18 cellular contexts compared by ENCODE assay signal in the genomic region with DNA sequence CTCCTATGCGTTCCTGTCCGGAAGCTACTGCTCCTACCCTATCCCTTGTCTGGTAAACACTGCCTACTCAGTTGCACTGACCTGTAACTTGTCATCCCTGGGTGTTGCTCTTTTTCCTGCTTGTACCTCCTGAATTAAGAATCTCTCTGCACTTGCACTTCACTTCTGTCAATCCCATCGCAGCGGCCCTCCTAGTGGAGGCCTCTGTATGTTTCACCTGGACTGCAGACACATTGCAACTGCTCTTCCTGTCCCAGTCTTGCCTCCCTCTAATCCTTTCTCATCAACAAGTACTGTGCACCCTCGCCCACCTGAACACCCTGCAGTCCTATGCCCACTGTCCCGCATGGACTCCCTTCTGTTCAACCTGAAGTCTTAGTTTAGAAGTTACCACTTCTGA. TPM values are rescaled to one million over a fixed set of nuclear protein-coding genes. Genes with fewer than 3 reads are reported as not detected.
DNase-seq lines count a peak whose midpoint lies in the region; ATAC-seq, FAIRE-seq and TF ChIP-seq lines count a peak whose summit lies in the region.
"Had no signal": no experiment of that assay in that cellular context is flagged by ENCODE, and none has a peak within 500 bp of the region (broad histone marks: within the 10 kb centered on the region; RNA-seq: fewer than 3 reads in every experiment).

No MANE protein-coding gene starts in this region.

- no peak overlapping the region for H3K14ac ChIP-seq in IMR-90 (replicated peaks; ENCODE audit: low read depth, low read length)

- DNase-seq in activated naive CD4-positive, alpha-beta T cell (lab: John Stamatoyannopoulos, UW) = no peak
- DNase-seq in CD4-positive, CD25-positive, alpha-beta regulatory T cell = no peak
- DNase-seq in IMR-90 (no peak), K562 (ENCODE audit: extremely low read depth in 1 of 4, low spot score in 3 of 4) (no peak), aorta (no peak), GM19240 (ENCODE audit: insufficient read length, low spot score) (no peak)
- DNase-seq: Calu3; CD4-positive, alpha-beta memory T cell; DMS53; Karpas-422; NCI-H1105; NCI-H1694; NCI-H2107; NCI-H2227 treated with DMSO at 0.1 percent for 48 hours; NCI-H524; PC-9 had no signal

- H4K20me1 ChIP-seq in IMR-90 (ENCODE audit: insufficient read depth, low read length) = no peaks in the 10 kb centered on the region
- no peaks in the 10 kb centered on the region for H4K20me1 ChIP-seq in K562 (replicated peaks; ENCODE audit: control insufficient read depth, insufficient read depth, low read length)

- H3K4ac ChIP-seq in IMR-90 (ENCODE audit: low read depth, low read length) = no peak overlapping the region; the same call in 1 of the 2 replicates

- H3K9me3 ChIP-seq in CD4-positive, CD25-positive, alpha-beta regulatory T cell (ENCODE audit: control insufficient read depth in 2 of 2, low read length in 2 of 2) = no peaks in the 10 kb centered on the region
- H3K9me3 ChIP-seq in IMR-90 (ENCODE audit: control insufficient read depth, insufficient read depth, low read length) (no peaks in the 10 kb centered on the region), K562 (replicated peaks; ENCODE audit: control insufficient read depth, insufficient read depth, low read depth, low read length) (no peaks in the 10 kb centered on the region), aorta (ENCODE audit: control insufficient read depth, low read length) (no peaks in the 10 kb centered on the region)

- peak overlapping the region; percentile 91 for H3K18ac ChIP-seq in IMR-90 (ENCODE audit: low read depth, low read length)

- H3K4me3 Mint-ChIP-seq in activated naive CD4-positive, alpha-beta T cell treated with anti-CD3 and anti-CD28 coated beads, Interleukin-2, amount 50 U/mL, for 24 hours = no peak overlapping the region
- no peak overlapping the region for H3K4me3 Mint-ChIP-seq in CD4-positive, CD25-positive, alpha-beta regulatory T cell
- H3K4me3 Mint-ChIP-seq: CD4-positive, alpha-beta memory T cell had no signal

- peak overlapping the region; percentile 63; the same call in 1 of the 2 replicates for H2AK5ac ChIP-seq in IMR-90 (ENCODE audit: low read depth, low read length)

- H2AFZ ChIP-seq in IMR-90 (replicated peaks; ENCODE audit: low read length, poor library complexity) (peak overlapping the region; percentile 51), K562 (ENCODE audit: low read depth, low read length) (no peak overlapping the region)
- H2AFZ ChIP-seq: PC-9 had no signal

- no peaks in the 10 kb centered on the region for H3K9me3 Mint-ChIP-seq in activated naive CD4-positive, alpha-beta T cell treated with anti-CD3 and anti-CD28 coated beads, Interleukin-2, amount 50 U/mL, for 24 hours
- H3K9me3 Mint-ChIP-seq in CD4-positive, CD25-positive, alpha-beta regulatory T cell = no peaks in the 10 kb centered on the region
- H3K9me3 Mint-ChIP-seq: CD4-positive, alpha-beta memory T cell had no signal

- H4K5ac ChIP-seq in IMR-90 (ENCODE audit: low read depth, low read length) = peak overlapping the region; percentile 22

- no peak for FAIRE-seq in K562 (lab: Jason Lieb, UNC)
- FAIRE-seq: H1 had no signal

- dilution Hi-C loops in IMR-90 (cut with HindIII; ENCODE audit: low sequenced_read_pairs, unreplicated experiment) = no loop called here

- TF ChIP-seq RAD21 in IMR-90 (IDR thresholded peaks at IDR 0.05; ENCODE audit: low read length) (no peak), K562 (CRISPR knock-in tag; conservative IDR thresholded peaks at IDR 0.05 in 1 of 2, IDR thresholded peaks at IDR 0.05 in 1 of 2) (no peak)

- peak overlapping the region; percentile 38 to 51; a peak in 2 of 4 replicates for H4K8ac ChIP-seq in IMR-90 (ENCODE audit: low read depth in 2 of 2, low read length in 2 of 2)

- no peak overlapping the region for H2AK9ac ChIP-seq in IMR-90 (replicated peaks; ENCODE audit: low read depth, low read length, poor library complexity)

- H3K9ac ChIP-seq in IMR-90 (ENCODE audit: low read depth, low read length) = no peak overlapping the region
- no peak overlapping the region for H3K9ac ChIP-seq in K562 (ENCODE audit: insufficient read depth in 1 of 2, low read depth in 2 of 2, low read length in 2 of 2)

- H3K27me3 Mint-ChIP-seq in activated naive CD4-positive, alpha-beta T cell treated with anti-CD3 and anti-CD28 coated beads, Interleukin-2, amount 50 U/mL, for 24 hours = no peaks in the 10 kb centered on the region
- no peaks in the 10 kb centered on the region for H3K27me3 Mint-ChIP-seq in CD4-positive, CD25-positive, alpha-beta regulatory T cell
- H3K27me3 Mint-ChIP-seq: CD4-positive, alpha-beta memory T cell had no signal

- in situ Hi-C loops in IMR-90 (cut with MboI; ENCODE audit: low sequenced_read_pairs) = no loop called here
- in situ Hi-C loops in K562 (cut with MboI) = no loop called here

- peaks cover 3% of the 10 kb centered on the region for H3K36me3 Mint-ChIP-seq in activated naive CD4-positive, alpha-beta T cell treated with anti-CD3 and anti-CD28 coated beads, Interleukin-2, amount 50 U/mL, for 24 hours
- peaks cover 3% of the 10 kb centered on the region for H3K36me3 Mint-ChIP-seq in CD4-positive, CD25-positive, alpha-beta regulatory T cell
- H3K36me3 Mint-ChIP-seq: CD4-positive, alpha-beta memory T cell had no signal

- H3K4me3 ChIP-seq in CD4-positive, CD25-positive, alpha-beta regulatory T cell (ENCODE audit: low read depth, low read length) = no peak overlapping the region
- no peak overlapping the region for H3K4me3 ChIP-seq in IMR-90 (ENCODE audit: insufficient read depth, low read depth, low read length)
- H3K4me3 ChIP-seq in K562 = no peak overlapping the region
- H3K4me3 ChIP-seq in aorta (ENCODE audit: low read length in 2 of 2) = no peak overlapping the region
- H3K4me3 ChIP-seq: PC-9 had no signal

- 0 out of 2 replicates have a peak overlapping the region, but pooled peaks have one; percentile 29 for H2BK120ac ChIP-seq in IMR-90 (ENCODE audit: low read depth, low read length)

- no peak overlapping the region for H3K56ac ChIP-seq in IMR-90 (ENCODE audit: extremely low read depth, insufficient read depth, low read length)

- no peak overlapping the region for H3K23ac ChIP-seq in IMR-90 (ENCODE audit: low read depth, low read length)

- BruUV-seq in IMR-90 (replicated peaks; lab: Mats Ljungman, UMichigan) = no TSS peak
- BruUV-seq in K562 (replicated peaks; lab: Mats Ljungman, UMichigan) = no TSS peak

- TF ChIP-seq POLR2A in IMR-90 (IDR thresholded peaks at IDR 0.05; ENCODE audit: low read depth, low read length) (no peak), K562 (conservative IDR thresholded peaks at IDR 0.05) (no peak)

- H3K4me2 ChIP-seq in IMR-90 (ENCODE audit: low read depth, low read length) (no peak overlapping the region), K562 (ENCODE audit: insufficient read depth, low read length) (no peak overlapping the region)
- H3K4me2 ChIP-seq: PC-9 had no signal

- no peak for ATAC-seq in CD4-positive, CD25-positive, alpha-beta regulatory T cell (ENCODE audit: low read depth in 2 of 2)
- ATAC-seq in IMR-90 (ENCODE audit: low read depth) (no peak), K562 (peak; percentile 36; the same call in 1 of the 3 replicates), aorta (ENCODE audit: low FRiP score) (no peak)

- no peaks in the 10 kb centered on the region for H3K36me3 ChIP-seq in CD4-positive, CD25-positive, alpha-beta regulatory T cell (ENCODE audit: control insufficient read depth, insufficient read depth, low read length)
- H3K36me3 ChIP-seq in IMR-90 (ENCODE audit: control insufficient read depth, insufficient read depth, low read length) (peaks cover 5% of the 10 kb centered on the region), K562 (ENCODE audit: control insufficient read depth, insufficient read depth, low read length) (no peaks in the 10 kb centered on the region), aorta (ENCODE audit: control insufficient read depth in 1 of 2, insufficient read depth in 2 of 2, low read length in 1 of 2) (no peaks in the 10 kb centered on the region)

- CTCF ChIA-PET in IMR-90 (lab: Yijun Ruan, JAX) (no interaction called here), K562 (lab: Yijun Ruan, JAX; ENCODE audit: low intra/inter-chr PET ratio) (no interaction called here)

- H3K27me3 ChIP-seq in CD4-positive, CD25-positive, alpha-beta regulatory T cell (ENCODE audit: control insufficient read depth, insufficient read depth, low read length) = no peaks in the 10 kb centered on the region
- H3K27me3 ChIP-seq in IMR-90 (ENCODE audit: control insufficient read depth, insufficient read depth, low read length) = no peaks in the 10 kb centered on the region
- H3K27me3 ChIP-seq in K562 (ENCODE audit: control insufficient read depth in 2 of 2, insufficient read depth in 2 of 2, low read length in 2 of 2) = no peaks in the 10 kb centered on the region
- no peaks in the 10 kb centered on the region for H3K27me3 ChIP-seq in aorta (ENCODE audit: control insufficient read depth in 1 of 2, insufficient read depth in 2 of 2, low read length in 1 of 2)

- 82% methylated on average over 4 of the region's 6 CpGs; no CpG with 5 or more reads in 1 of the 2 experiments for WGBS in IMR-90 (ENCODE audit: extremely low coverage in 2 of 2, insufficient read length in 1 of 2), 2 experiments
- 84% methylated on average over 4 of the region's 6 CpGs for WGBS in K562 (ENCODE audit: insufficient coverage, low coverage, missing lambda C conversion rate)
- 90 to 96% methylated on average over 6 of the region's 6 CpGs for WGBS in aorta, 2 donors

- H2BK20ac ChIP-seq in IMR-90 (ENCODE audit: low read depth, low read length) = 0 out of 2 replicates have a peak overlapping the region, but pooled peaks have one; percentile 49

- H3K79me2 ChIP-seq in K562 (ENCODE audit: control insufficient read depth, insufficient read depth, low read length) = no peaks in the 10 kb centered on the region; the same call in 1 of the 3 replicates

- TF ChIP-seq EP300 in K562 (IDR thresholded peaks at IDR 0.05; ENCODE audit: low read length) = no peak

- H2BK15ac ChIP-seq in IMR-90 (ENCODE audit: low read depth, low read length) = peak overlapping the region; percentile 64; the same call in 1 of the 3 replicates

- H4K91ac ChIP-seq in IMR-90 (ENCODE audit: insufficient read depth, low read depth, low read length) = peak overlapping the region; percentile 72

- H2BK5ac ChIP-seq in IMR-90 (ENCODE audit: low read depth, low read length, poor library complexity, severe bottlenecking) = peak overlapping the region; percentile 58

- TF ChIP-seq CTCF in IMR-90 (conservative IDR thresholded peaks at IDR 0.05; ENCODE audit: low read depth, low read length) (no peak), K562 (IDR thresholded peaks at IDR 0.05 in 2 of 3, conservative IDR thresholded peaks at IDR 0.05 in 1 of 3; ENCODE audit: insufficient read depth in 2 of 3, low read depth in 1 of 3, low read length in 3 of 3) (no peak)

- POLR2A ChIA-PET in IMR-90 (lab: Charles Lee; ENCODE audit: unreplicated experiment) (no interaction called here), K562 (lab: Yijun Ruan, JAX) (no interaction called here)

- H3K4me1 Mint-ChIP-seq in activated naive CD4-positive, alpha-beta T cell treated with anti-CD3 and anti-CD28 coated beads, Interleukin-2, amount 50 U/mL, for 24 hours = peaks cover 17% of the 10 kb centered on the region
- peaks cover 10 to 41% (median 26%) of the 10 kb centered on the region in 4 donors for H3K4me1 Mint-ChIP-seq in CD4-positive, CD25-positive, alpha-beta regulatory T cell

- H3K79me1 ChIP-seq in IMR-90 (ENCODE audit: low read depth in 1 of 2, low read length in 2 of 2) = peaks cover 4 to 15% of the 10 kb centered on the region in 2 experiments

- peaks cover 9% of the 10 kb centered on the region for H3K4me1 ChIP-seq in CD4-positive, CD25-positive, alpha-beta regulatory T cell (ENCODE audit: control insufficient read depth, insufficient read depth, low read length, poor library complexity, severe bottlenecking)
- H3K4me1 ChIP-seq in IMR-90 (ENCODE audit: control insufficient read depth, insufficient read depth, low read length) (peaks cover 6% of the 10 kb centered on the region), K562 (replicated peaks in 1 of 2; ENCODE audit: control insufficient read depth in 2 of 2, insufficient read depth in 2 of 2, low read length in 2 of 2) (peaks cover 0 to 11% of the 10 kb centered on the region in 2 experiments; a peak in 2 of 5 replicates), aorta (ENCODE audit: control insufficient read depth in 1 of 2, insufficient read depth in 2 of 2, low read length in 2 of 2) (no peaks in the 10 kb centered on the region)

- no peak overlapping the region for H3K27ac ChIP-seq in CD4-positive, CD25-positive, alpha-beta regulatory T cell (ENCODE audit: insufficient read depth, low read length, poor library complexity, severe bottlenecking)
- H3K27ac ChIP-seq in IMR-90 (ENCODE audit: insufficient read depth, low read length) (peak overlapping the region; percentile 49; the same call in 1 of the 2 replicates), K562 (ENCODE audit: extremely low read depth, low read depth, low read length) (no peak overlapping the region), aorta (ENCODE audit: low read depth in 1 of 2, low read length in 2 of 2) (no peak overlapping the region)
- H3K27ac ChIP-seq: PC-9 had no signal

- peak overlapping the region; percentile 19 for H3K27ac Mint-ChIP-seq in activated naive CD4-positive, alpha-beta T cell treated with anti-CD3 and anti-CD28 coated beads, Interleukin-2, amount 50 U/mL, for 24 hours
- H3K27ac Mint-ChIP-seq in CD4-positive, CD25-positive, alpha-beta regulatory T cell = peak overlapping the region; percentile 8 to 76 (median 76)

- peaks cover 6% of the 10 kb centered on the region for H3K9me1 ChIP-seq in IMR-90 (ENCODE audit: insufficient read depth, low read length)
- no peaks in the 10 kb centered on the region for H3K9me1 ChIP-seq in K562 (ENCODE audit: control insufficient read depth, insufficient read depth, low read length)

- intact Hi-C loops in IMR-90 (cut with micrococcal nuclease) = no loop called here
- intact Hi-C loops in K562 (cut with micrococcal nuclease) = no loop called here
- intact Hi-C loops in aorta (cut with DNase I) = no loop called here

RNA-seq across cellular contexts. Expression of gene GK, which starts 8.0 kb away (rescaled TPM):
- total RNA-seq in CD4-positive, CD25-positive, alpha-beta regulatory T cell = 15.3 TPM
- polyA plus RNA-seq in CD4-positive, CD25-positive, alpha-beta regulatory T cell = 10 to 100 TPM; 13.7 to 22.3 (median 19.8) TPM
- 9.3 and 12.2 TPM in 2 replicates for total RNA-seq in IMR-90 (2012; rRNA removed)
- polyA plus RNA-seq in IMR-90 (2012; rRNA removed) = 5.5 and 7.6 TPM in 2 replicates
- 1.4 and 1.5 TPM in 2 replicates for polyA plus RNA-seq in IMR-90 (2012; cell fraction: cytosol; rRNA removed)
- 3.9 and 21.6 TPM in 2 replicates for polyA plus RNA-seq in IMR-90 (2012; cell fraction: nucleus; rRNA removed; ENCODE audit: low replicate concordance)
- 15.1 and 28.4 TPM in 2 replicates for total RNA-seq in K562 (2011; cell fraction: chromatin; rRNA removed; ENCODE audit: low replicate concordance)
- total RNA-seq in K562 (2011; cell fraction: nucleolus; rRNA removed) = 6.0 and 7.4 TPM in 2 replicates
- total RNA-seq in K562 (2011; cell fraction: nucleoplasm; rRNA removed) = 9.8 and 10.3 TPM in 2 replicates
- 8.1 and 13.3 TPM in 2 replicates for total RNA-seq in K562 (2014; rRNA removed)
- 12.4 and 14.5 TPM in 2 replicates for total RNA-seq in K562 (2014; rRNA removed; fragmentation: Illumina TruSeq; extraction: Trizol)
- total RNA-seq in K562 (2015; rRNA removed; fragmentation: Illumina TruSeq; extraction: Trizol) = 12.4 and 13.3 TPM in 2 replicates
- 13.5 and 14.8 TPM in 2 replicates for total RNA-seq in K562 (2021)
- 9.6 and 15.3 TPM in 2 replicates for polyA plus RNA-seq in K562 (2011; rRNA removed)
- polyA plus RNA-seq in K562 (2011; cell fraction: cytosol; rRNA removed) = 2.3 and 4.2 TPM in 2 replicates
- 7.8 and 12.2 TPM in 2 replicates for polyA plus RNA-seq in K562 (2011; cell fraction: nucleus; rRNA removed)
- polyA plus RNA-seq in K562 (2012) = 9.7 and 16.8 TPM in 2 replicates
- polyA plus RNA-seq in K562 (2014; fragmentation: Illumina TruSeq; extraction: Trizol) = 10.0 and 10.1 TPM in 2 replicates
- polyA plus RNA-seq in K562 (2014; fragmentation: Nextera tagmentation; extraction: Ambion mirVana) = 10 to 100 TPM in 1 of 2 experiments, 1 to 10 TPM in 1; 8.0 to 12.4 TPM
- 12.5 and 15.7 TPM in 2 replicates for polyA plus RNA-seq in K562 (2014; rRNA removed)
- polyA minus RNA-seq in K562 (2011; rRNA and poly(A)+ RNA removed) = 10.7 and 15.9 TPM in 2 replicates
- 5.2 and 5.8 TPM in 2 replicates for polyA minus RNA-seq in K562 (2011; cell fraction: cytosol; rRNA and poly(A)+ RNA removed)
- polyA minus RNA-seq in K562 (2011; cell fraction: nucleus; rRNA and poly(A)+ RNA removed) = 8.8 TPM in 2 replicates
- total RNA-seq in aorta = 10 to 100 TPM; 13.2 to 14.2 TPM
- 10 to 100 TPM in 1 of 2 donors, 1 to 10 TPM in 1; 2.5 to 14.3 TPM for polyA plus RNA-seq in aorta
